16 cellular contexts compared by ENCODE assay signal in genomic region chr6:111588366-111588765, GRCh38. TPM values are rescaled to one million over a fixed set of nuclear protein-coding genes. Genes with fewer than 3 reads are reported as not detected.
DNase-seq lines count a peak whose midpoint lies in the region; ATAC-seq and TF ChIP-seq lines count a peak whose summit lies in the region.
"Had no signal": no experiment of that assay in that cellular context is flagged by ENCODE, and none has a peak within 500 bp of the region (broad histone marks: within the 10 kb centered on the region; RNA-seq: fewer than 3 reads in every experiment).

No MANE protein-coding gene starts in this region.

- intact Hi-C loops in colonic mucosa (cut with DNase I), result no loop called here

- H3K4me3 Mint-ChIP-seq in osteocyte (ENCODE audit: unreplicated experiment), result no peak overlapping the region
- H3K4me3 Mint-ChIP-seq in immature natural killer cell, result no peak overlapping the region
- H3K4me3 Mint-ChIP-seq: activated naive CD4-positive, alpha-beta T cell treated with anti-CD3 and anti-CD28 coated beads, Interleukin-2, amount 10 ng/mL, durations not matched to agents 7 days and 5 days; H9; T-helper 2 cell treated with Interferon-gamma antibody and Interleukin-4, amounts not matched to agents 5 μg/mL and 100 μg/mL, for 36 hours had no signal

- no peak for DNase-seq in SJSA1 (ENCODE audit: low read depth in 1 of 2, low spot score in 2 of 2)
- DNase-seq in colonic mucosa, result no peak
- DNase-seq in osteocyte (ENCODE audit: extremely low spot score, unreplicated experiment), result no peak
- no peak for DNase-seq in immature natural killer cell
- DNase-seq: activated CD4-positive, CD25-positive, alpha-beta regulatory T cell treated with anti-CD3 and anti-CD28 coated beads, Interleukin-2, amount 50 U/mL, for 72 hours; activated naive CD4-positive, alpha-beta T cell treated with anti-CD3 and anti-CD28 coated beads, Interleukin-2, amount 10 ng/mL, durations not matched to agents 7 days and 5 days; H9; naive thymus-derived CD4-positive, alpha-beta T cell; NCI-H146; NCI-H510A; SIG-M5 had no signal

- H3K36me3 ChIP-seq in SJSA1, result peaks cover 38% of the 10 kb centered on the region
- H3K36me3 ChIP-seq in colonic mucosa, result no peaks in the 10 kb centered on the region

- peaks cover 63% of the 10 kb centered on the region for H3K4me1 Mint-ChIP-seq in osteocyte (ENCODE audit: unreplicated experiment)
- peaks cover 0 to 10% of the 10 kb centered on the region in 2 donors for H3K4me1 Mint-ChIP-seq in immature natural killer cell

- no peak overlapping the region for H3K9ac ChIP-seq in colonic mucosa (ENCODE audit: low read depth in 2 of 2, low read length in 2 of 2)

- H3K36me3 Mint-ChIP-seq in osteocyte (ENCODE audit: unreplicated experiment) (no peaks in the 10 kb centered on the region), immature natural killer cell (peaks cover 7 to 25% (median 22%) of the 10 kb centered on the region in 3 donors)

- H3K27ac Mint-ChIP-seq in osteocyte (ENCODE audit: unreplicated experiment) (peak overlapping the region; percentile 78), immature natural killer cell (no peak overlapping the region)
- H3K27ac Mint-ChIP-seq: activated naive CD4-positive, alpha-beta T cell treated with anti-CD3 and anti-CD28 coated beads, Interleukin-2, amount 10 ng/mL, durations not matched to agents 7 days and 5 days; progenitor cell of endocrine pancreas; T-helper 2 cell treated with Interferon-gamma antibody and Interleukin-4, amounts not matched to agents 5 μg/mL and 100 μg/mL, for 36 hours had no signal

- no peak for TF ChIP-seq CTCF in colonic mucosa (IDR thresholded peaks at IDR 0.05)
- TF ChIP-seq CTCF in osteocyte (IDR thresholded peaks at IDR 0.05), result no peak

- H3K4me1 ChIP-seq in SJSA1 (replicated peaks) (peaks cover 78% of the 10 kb centered on the region), colonic mucosa (no peaks in the 10 kb centered on the region)

- H3K9me3 ChIP-seq in SJSA1 (replicated peaks), result no peaks in the 10 kb centered on the region
- no peaks in the 10 kb centered on the region for H3K9me3 ChIP-seq in colonic mucosa

- no peak for ATAC-seq in HG03442 (IDR thresholded peaks at IDR 0.05; ENCODE audit: unreplicated experiment)
- no peak for ATAC-seq in HG02763 (IDR thresholded peaks at IDR 0.05; ENCODE audit: unreplicated experiment)
- no peak for ATAC-seq in esophagus mucosa
- ATAC-seq: naive thymus-derived CD4-positive, alpha-beta T cell had no signal

- H3K27ac ChIP-seq in SJSA1 (peak overlapping the region; percentile 94), colonic mucosa (peak overlapping the region; percentile 1)

- H3K4me3 ChIP-seq in SJSA1 (no peak overlapping the region), colonic mucosa (no peak overlapping the region)

- H3K9me3 Mint-ChIP-seq in osteocyte (ENCODE audit: unreplicated experiment) (no peaks in the 10 kb centered on the region), immature natural killer cell (no peaks in the 10 kb centered on the region)
- H3K9me3 Mint-ChIP-seq: activated naive CD4-positive, alpha-beta T cell treated with anti-CD3 and anti-CD28 coated beads, Interleukin-2, amount 10 ng/mL, durations not matched to agents 7 days and 5 days; H9; naive thymus-derived CD4-positive, alpha-beta T cell; T-helper 2 cell treated with Interferon-gamma antibody and Interleukin-4, amounts not matched to agents 5 μg/mL and 100 μg/mL, for 36 hours had no signal

- H3K27me3 ChIP-seq in SJSA1 (replicated peaks) (no peaks in the 10 kb centered on the region), colonic mucosa (no peaks in the 10 kb centered on the region)

- H3K27me3 Mint-ChIP-seq in osteocyte (ENCODE audit: unreplicated experiment) (no peaks in the 10 kb centered on the region), immature natural killer cell (ENCODE audit: low read depth in 3 of 3) (peaks cover 0 to 2% (median 0%) of the 10 kb centered on the region in 3 donors)
- H3K27me3 Mint-ChIP-seq: activated naive CD4-positive, alpha-beta T cell treated with anti-CD3 and anti-CD28 coated beads, Interleukin-2, amount 10 ng/mL, durations not matched to agents 7 days and 5 days; naive thymus-derived CD4-positive, alpha-beta T cell; progenitor cell of endocrine pancreas had no signal

RNA-seq across cellular contexts. Expression of gene TRAF3IP2, which starts 17.3 kb away (rescaled TPM):
- total RNA-seq in SJSA1 (2014; rRNA removed; shearing (Covaris generic)), result 25.2 and 30.4 TPM in 2 replicates
- total RNA-seq in colonic mucosa (10 to 100 TPM; 62.0 to 66.6 TPM), osteocyte (10.5 and 12.8 TPM in 2 replicates), esophagus mucosa (68.5 TPM)
- 10 to 100 TPM in 1 of 3 donors, 1 to 10 TPM in 1, not detected in 1; 1.9 to 10.6 TPM for polyA plus RNA-seq in immature natural killer cell
